1 cellular context compared by ENCODE assay signal in the genomic region with DNA sequence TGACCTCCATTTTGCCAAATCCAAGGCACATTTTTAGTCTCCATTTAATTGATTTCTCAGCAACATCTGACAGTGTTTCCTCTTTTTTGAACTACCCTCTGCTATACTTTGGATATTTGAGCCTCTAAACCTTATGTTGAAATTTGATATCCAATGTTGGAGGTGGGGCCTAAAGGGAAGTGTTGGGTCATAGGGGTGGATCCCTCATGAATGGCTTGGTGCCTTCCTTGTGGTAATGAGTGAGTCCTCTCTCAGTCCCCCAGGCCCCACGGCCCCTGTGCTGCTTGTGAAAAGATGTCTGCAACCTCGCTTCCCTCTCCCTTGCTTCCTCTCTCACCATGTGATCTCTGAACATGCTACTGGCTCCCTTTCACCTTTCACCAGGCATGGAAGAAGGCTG.
TF ChIP-seq lines count a peak whose summit lies in the region.

No MANE protein-coding gene starts in this region.

TF ChIP-seq in GM23338, 12 proteins besides CTCF, POLR2A, EP300 and RAD21 (continued from another document):
- TF ChIP-seq, protein P1, sequence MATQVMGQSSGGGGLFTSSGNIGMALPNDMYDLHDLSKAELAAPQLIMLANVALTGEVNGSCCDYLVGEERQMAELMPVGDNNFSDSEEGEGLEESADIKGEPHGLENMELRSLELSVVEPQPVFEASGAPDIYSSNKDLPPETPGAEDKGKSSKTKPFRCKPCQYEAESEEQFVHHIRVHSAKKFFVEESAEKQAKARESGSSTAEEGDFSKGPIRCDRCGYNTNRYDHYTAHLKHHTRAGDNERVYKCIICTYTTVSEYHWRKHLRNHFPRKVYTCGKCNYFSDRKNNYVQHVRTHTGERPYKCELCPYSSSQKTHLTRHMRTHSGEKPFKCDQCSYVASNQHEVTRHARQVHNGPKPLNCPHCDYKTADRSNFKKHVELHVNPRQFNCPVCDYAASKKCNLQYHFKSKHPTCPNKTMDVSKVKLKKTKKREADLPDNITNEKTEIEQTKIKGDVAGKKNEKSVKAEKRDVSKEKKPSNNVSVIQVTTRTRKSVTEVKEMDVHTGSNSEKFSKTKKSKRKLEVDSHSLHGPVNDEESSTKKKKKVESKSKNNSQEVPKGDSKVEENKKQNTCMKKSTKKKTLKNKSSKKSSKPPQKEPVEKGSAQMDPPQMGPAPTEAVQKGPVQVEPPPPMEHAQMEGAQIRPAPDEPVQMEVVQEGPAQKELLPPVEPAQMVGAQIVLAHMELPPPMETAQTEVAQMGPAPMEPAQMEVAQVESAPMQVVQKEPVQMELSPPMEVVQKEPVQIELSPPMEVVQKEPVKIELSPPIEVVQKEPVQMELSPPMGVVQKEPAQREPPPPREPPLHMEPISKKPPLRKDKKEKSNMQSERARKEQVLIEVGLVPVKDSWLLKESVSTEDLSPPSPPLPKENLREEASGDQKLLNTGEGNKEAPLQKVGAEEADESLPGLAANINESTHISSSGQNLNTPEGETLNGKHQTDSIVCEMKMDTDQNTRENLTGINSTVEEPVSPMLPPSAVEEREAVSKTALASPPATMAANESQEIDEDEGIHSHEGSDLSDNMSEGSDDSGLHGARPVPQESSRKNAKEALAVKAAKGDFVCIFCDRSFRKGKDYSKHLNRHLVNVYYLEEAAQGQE (IDR thresholded peaks at IDR 0.05; ENCODE audit: unreplicated experiment): no peak
- TF ChIP-seq EZH2 (IDR thresholded peaks at IDR 0.05; ENCODE audit: low read depth, unreplicated experiment): no peak
